Comparison of ENCODE assay signal across 20 cellular contexts in genomic region chr17:3033248-3033640, GRCh38. TPM values are rescaled to one million over a fixed set of nuclear protein-coding genes. Genes with fewer than 3 reads are reported as not detected.
A peak's percentile ranks its signal among the peaks of the same experiment; 100 is the strongest.
DNase-seq lines count a peak whose midpoint lies in the region; ATAC-seq, FAIRE-seq and TF ChIP-seq lines count a peak whose summit lies in the region.
"Had no signal": no experiment of that assay in that cellular context is flagged by ENCODE, and none has a peak within 500 bp of the region (broad histone marks: within the 10 kb centered on the region; RNA-seq: fewer than 3 reads in every experiment).

No MANE protein-coding gene starts in this region.

- peak; percentile 17 for DNase-seq in activated CD4-positive, CD25-positive, alpha-beta regulatory T cell treated with anti-CD3 and anti-CD28 coated beads, Interleukin-2, amount 50 U/mL, for 72 hours
- DNase-seq in activated CD8-positive, alpha-beta memory T cell treated with anti-CD3 and anti-CD28 coated beads for 24 hours, result peak; percentile 51
- DNase-seq in iPS-NIHi7 (ENCODE audit: extremely low spot score) (peak; percentile 5), nephron progenitor cell (no peak), GM23248 (no peak), HTR-8/SVneo (ENCODE audit: insufficient read length, low spot score) (no peak), RPMI8226 (no peak)
- DNase-seq: AML-193, DMS79 treated with DMSO at 0.1 percent for 48 hours, H7, NCI-H1417, NCI-H187, NCI-H2107, NCI-H510A treated with DMSO at 0.1 percent for 48 hours, NCI-H774, PC-3 had no signal

- no peak for FAIRE-seq in HTR-8/SVneo (lab: Jason Lieb, UNC)

- ATAC-seq in activated CD4-positive, CD25-positive, alpha-beta regulatory T cell treated with anti-CD3 and anti-CD28 coated beads, Interleukin-2, amount 50 U/mL, for 24 hours, result no peak
- ATAC-seq: PC-3 had no signal

- H3K36me3 Mint-ChIP-seq in nephron progenitor cell (ENCODE audit: low read depth), result no peaks in the 10 kb centered on the region

- H3K9me2 ChIP-seq in GM23248 (ENCODE audit: insufficient read depth), result no peaks in the 10 kb centered on the region

- no peaks in the 10 kb centered on the region for H3F3A ChIP-seq in GM23248 (ENCODE audit: insufficient read depth)

- no peaks in the 10 kb centered on the region for H3K9me3 ChIP-seq in GM23248 (ENCODE audit: low read depth)

- WGBS in GM23248 (ENCODE audit: low coverage in 1 of 2, low lambda C conversion rate in 2 of 2, missing lambda C conversion rate in 2 of 2), 2 experiments, result 81 to 83% methylated on average over 14 to 15 of the region's 15 CpGs

- H3K4me1 ChIP-seq in GM23248 (ENCODE audit: insufficient read depth), result no peaks in the 10 kb centered on the region

- H3K27me3 Mint-ChIP-seq in nephron progenitor cell (ENCODE audit: low read depth, poor library complexity), result peaks cover 9% of the 10 kb centered on the region

- H4K20me1 ChIP-seq in GM23248 (ENCODE audit: insufficient read depth), result no peaks in the 10 kb centered on the region

- no peak overlapping the region for H3K4me3 Mint-ChIP-seq in nephron progenitor cell

- H3K9me3 Mint-ChIP-seq in nephron progenitor cell, result no peaks in the 10 kb centered on the region

- no peaks in the 10 kb centered on the region for H3K36me3 ChIP-seq in GM23248 (ENCODE audit: low read depth)

- TF ChIP-seq CTCF in nephron progenitor cell (IDR thresholded peaks at IDR 0.05), result no peak

- peak overlapping the region; percentile 59 for H3K27ac Mint-ChIP-seq in nephron progenitor cell

- no peaks in the 10 kb centered on the region for H3K79me2 ChIP-seq in GM23248 (ENCODE audit: insufficient read depth)

- H3K27me3 ChIP-seq in GM23248 (replicated peaks; ENCODE audit: insufficient read depth), result no peaks in the 10 kb centered on the region

- H3K4me3 ChIP-seq in GM23248, result no peak overlapping the region

- in situ Hi-C loops in GM23248 (cut with MboI), result loop anchor here (25.0 kb wide), 1 partner anchor 604 kb away; the partner anchor contains the start of genes CTNS and SHPK

- no peak overlapping the region for H3K27ac ChIP-seq in GM23248
- H3K27ac ChIP-seq: 22Rv1, C4-2B, KMS-11 had no signal

- no peak overlapping the region for H2AFZ ChIP-seq in GM23248

- H3K9ac ChIP-seq in GM23248, result no peak overlapping the region
- H3K9ac ChIP-seq: KMS-11 had no signal

- H3K4me2 ChIP-seq in GM23248 (ENCODE audit: unreplicated experiment), result no peak overlapping the region
- H3K4me2 ChIP-seq: KMS-11 had no signal

- H3K4me1 Mint-ChIP-seq in nephron progenitor cell, result peaks cover 20% of the 10 kb centered on the region

RNA-seq across cellular contexts. Expression of gene OR1D5, which starts 30.2 kb away (rescaled TPM):
- total RNA-seq in GM23248 (2014; rRNA removed; shearing (Covaris generic)), result not detected in 2 replicates
- polyA plus RNA-seq in GM23248 (2016; fragmentation: Nextera tagmentation; extraction: Ambion mirVana), result not detected in 2 replicates
- total RNA-seq: H7, PC-3 had no signal

Comparison
In these comparisons a context has a peak if more than half of its experiments do, and no peak if none do; other contexts are left out.
1. DNase-seq: peak in activated CD4-positive, CD25-positive, alpha-beta regulatory T cell treated with anti-CD3 and anti-CD28 coated beads, Interleukin-2, amount 50 U/mL, for 72 hours (single experiment), activated CD8-positive, alpha-beta memory T cell treated with anti-CD3 and anti-CD28 coated beads for 24 hours (single experiment) and iPS-NIHi7 (single experiment); none in nephron progenitor cell (single experiment), GM23248 (single experiment), HTR-8/SVneo (single experiment) and RPMI8226 (single experiment).